In the genomic region with DNA sequence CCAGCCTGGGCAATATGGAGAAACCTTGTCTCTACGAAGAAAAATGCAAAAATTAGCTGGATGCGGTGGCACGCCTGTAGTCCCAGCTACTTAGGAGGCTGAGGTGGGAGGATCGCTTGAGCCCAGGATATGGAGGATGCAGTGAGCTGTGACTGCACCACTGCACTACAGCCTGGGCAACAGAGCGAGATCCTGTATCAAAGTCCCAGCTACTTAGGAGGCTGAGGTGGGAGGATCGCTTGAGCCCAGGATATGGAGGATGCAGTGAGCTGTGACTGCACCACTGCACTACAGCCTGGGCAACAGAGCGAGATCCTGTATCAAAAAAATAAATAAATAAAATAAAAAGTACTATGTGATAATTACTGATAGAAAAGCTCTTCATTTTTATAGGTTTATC, we compare ENCODE assay signal across 8 cellular contexts.
DNase-seq lines count a peak whose midpoint lies in the region; ATAC-seq, FAIRE-seq and TF ChIP-seq lines count a peak whose summit lies in the region.
"Not testable (repeated sequence)": the region's sequence is repeated elsewhere in the genome, so short reads cannot be mapped to it uniquely, and the experiment has no call there.

No MANE protein-coding gene starts in this region.

- not testable (repeated sequence) for H3K79me1 ChIP-seq in mesenchymal stem cell (replicated peaks; ENCODE audit: low read length, poor library complexity, severe bottlenecking)

- FAIRE-seq in K562 (lab: Jason Lieb, UNC) = not testable (repeated sequence)

- not testable (repeated sequence) for TF ChIP-seq RAD21 in K562 (CRISPR knock-in tag; conservative IDR thresholded peaks at IDR 0.05 in 1 of 2, IDR thresholded peaks at IDR 0.05 in 1 of 2)

- peak overlapping the region; percentile 53; the same call in 1 of the 2 replicates for H3K4me3 ChIP-seq in GM23248
- H3K4me3 ChIP-seq in K562; heart left ventricle; rectal smooth muscle tissue (ENCODE audit: low read length); smooth muscle cell; thyroid gland (replicated peaks in 1 of 3); vagina: not testable (repeated sequence)
- peak overlapping the region in 1 of 2 experiments; percentile 17 for H3K4me3 ChIP-seq in mesenchymal stem cell (ENCODE audit: insufficient read depth in 1 of 2, low read depth in 1 of 2, low read length in 2 of 2)

- H3K9ac ChIP-seq in GM23248 = peak overlapping the region; percentile 42; the same call in 1 of the 2 replicates
- not testable (repeated sequence) for H3K9ac ChIP-seq in K562 (ENCODE audit: insufficient read depth in 1 of 2, low read depth in 2 of 2, low read length in 2 of 2); rectal smooth muscle tissue (ENCODE audit: low read length); smooth muscle cell (ENCODE audit: low read depth)
- H3K9ac ChIP-seq in mesenchymal stem cell (ENCODE audit: low read length) = peak overlapping the region; percentile 63

- POLR2A ChIA-PET in K562 (lab: Yijun Ruan, JAX) = not testable (repeated sequence)

- peaks cover 36% of the 10 kb centered on the region for H3K4me1 ChIP-seq in GM23248 (ENCODE audit: insufficient read depth)
- not testable (repeated sequence) for H3K4me1 ChIP-seq in K562 (replicated peaks in 1 of 2; ENCODE audit: control insufficient read depth in 2 of 2, insufficient read depth in 2 of 2, low read length in 2 of 2); mesenchymal stem cell (ENCODE audit: control insufficient read depth, insufficient read depth, low read depth, low read length); smooth muscle cell (ENCODE audit: low read depth)
- H3K4me1 ChIP-seq in heart left ventricle = peaks cover 0 to 14% (median 0%) of the 10 kb centered on the region in 12 donors
- H3K4me1 ChIP-seq in rectal smooth muscle tissue (ENCODE audit: control insufficient read depth, insufficient read depth, low read length) = peaks cover 12% of the 10 kb centered on the region
- peaks cover 0 to 15% of the 10 kb centered on the region in 2 donors for H3K4me1 ChIP-seq in thyroid gland
- H3K4me1 ChIP-seq in vagina = peaks cover 17% of the 10 kb centered on the region

- H3K9me2 ChIP-seq in GM23248 (ENCODE audit: insufficient read depth) = not testable (repeated sequence)

- H2BK15ac ChIP-seq in mesenchymal stem cell (ENCODE audit: low read depth, poor library complexity, severe bottlenecking) = not testable (repeated sequence)

- not testable (repeated sequence) for H2AK5ac ChIP-seq in mesenchymal stem cell (ENCODE audit: low read length, severe bottlenecking)

- not testable (repeated sequence) for H3K14ac ChIP-seq in mesenchymal stem cell (ENCODE audit: low read length in 2 of 2)

- not testable (repeated sequence) for H2BK12ac ChIP-seq in mesenchymal stem cell (ENCODE audit: low read length in 2 of 2)

- WGBS in GM23248 (ENCODE audit: low coverage in 1 of 2, low lambda C conversion rate in 2 of 2, missing lambda C conversion rate in 2 of 2), 2 experiments = 94 to 98% methylated on average over 7 of the region's 7 CpGs
- WGBS in K562 (ENCODE audit: insufficient coverage, low coverage, missing lambda C conversion rate) = 0% methylated on average over 7 of the region's 7 CpGs
- WGBS in heart left ventricle, 4 donors = 91 to 95% (median 93%) methylated on average over 7 of the region's 7 CpGs
- 84% methylated on average over 6 of the region's 7 CpGs for WGBS in mesenchymal stem cell
- WGBS in smooth muscle cell (ENCODE audit: low lambda C conversion rate) = over 99% methylated on average over 7 of the region's 7 CpGs
- WGBS in thyroid gland, 2 donors = 93 to 94% methylated on average over 7 of the region's 7 CpGs

- H3K36me3 ChIP-seq in GM23248 (ENCODE audit: low read depth); K562 (ENCODE audit: control insufficient read depth, insufficient read depth, low read length); heart left ventricle; mesenchymal stem cell (ENCODE audit: control insufficient read depth in 1 of 2, insufficient read depth in 2 of 2, low read depth in 1 of 2, low read length in 2 of 2); rectal smooth muscle tissue (ENCODE audit: control insufficient read depth, insufficient read depth, low read length); smooth muscle cell (ENCODE audit: low read depth); thyroid gland; vagina: not testable (repeated sequence)

- H4K20me1 ChIP-seq in GM23248 (ENCODE audit: insufficient read depth); K562 (replicated peaks; ENCODE audit: control insufficient read depth, insufficient read depth, low read length); smooth muscle cell (ENCODE audit: low read depth): not testable (repeated sequence)

- not testable (repeated sequence) for H2BK5ac ChIP-seq in mesenchymal stem cell (ENCODE audit: low read depth, low read length, poor library complexity, severe bottlenecking)

- not testable (repeated sequence) for H4K8ac ChIP-seq in mesenchymal stem cell (ENCODE audit: low read length)

- H3K9me1 ChIP-seq in K562 (ENCODE audit: control insufficient read depth, insufficient read depth, low read length) = not testable (repeated sequence)

- H2BK120ac ChIP-seq in mesenchymal stem cell (ENCODE audit: low read depth, low read length) = not testable (repeated sequence)

- peaks cover 41% of the 10 kb centered on the region for H3F3A ChIP-seq in GM23248 (ENCODE audit: insufficient read depth)
- not testable (repeated sequence) for H3F3A ChIP-seq in smooth muscle cell (ENCODE audit: low read depth)

- H3K18ac ChIP-seq in mesenchymal stem cell (ENCODE audit: low read depth in 1 of 2, low read length in 2 of 2) = not testable (repeated sequence)

- in situ Hi-C loops in GM23248 (cut with MboI) (loop anchor here (5.0 kb wide), 1 partner anchor 1113 kb away; no protein-coding TSS in a partner anchor), K562 (cut with MboI) (loop anchor here (5.0 to 10.0 kb wide), 2 partner anchors 1113 to 1511 kb away; no protein-coding TSS in a partner anchor)

- intact Hi-C loops in K562 (cut with micrococcal nuclease); vagina (cut with DNase I): not testable (repeated sequence)
- intact Hi-C loops in heart left ventricle (cut with DNase I) = loop anchor here in 1 of 10 donors (10.0 kb wide), 1 partner anchor 1371 kb away; no protein-coding TSS in a partner anchor
- intact Hi-C loops in thyroid gland (cut with DNase I) = loop anchor here (2.0 kb wide), 1 partner anchor 1119 kb away; no protein-coding TSS in a partner anchor

- not testable (repeated sequence) for TF ChIP-seq POLR2A in K562 (conservative IDR thresholded peaks at IDR 0.05); heart left ventricle (IDR thresholded peaks at IDR 0.05); thyroid gland (IDR thresholded peaks at IDR 0.05); vagina (IDR thresholded peaks at IDR 0.05)

- not testable (repeated sequence) for H4K91ac ChIP-seq in mesenchymal stem cell (ENCODE audit: low read length)

- H2AFZ ChIP-seq in GM23248; K562 (ENCODE audit: low read depth, low read length); mesenchymal stem cell (ENCODE audit: low read depth, low read length); smooth muscle cell (ENCODE audit: low read depth): not testable (repeated sequence)

- not testable (repeated sequence) for TF ChIP-seq CTCF in K562 (IDR thresholded peaks at IDR 0.05 in 2 of 3, conservative IDR thresholded peaks at IDR 0.05 in 1 of 3; ENCODE audit: insufficient read depth in 2 of 3, low read depth in 1 of 3, low read length in 3 of 3); heart left ventricle (IDR thresholded peaks at IDR 0.05); smooth muscle cell (IDR thresholded peaks at IDR 0.05; ENCODE audit: borderline replicate concordance, insufficient read depth, poor library complexity, severe bottlenecking); thyroid gland (IDR thresholded peaks at IDR 0.05); vagina (IDR thresholded peaks at IDR 0.05)

- H3K27me3 ChIP-seq in GM23248 (replicated peaks; ENCODE audit: insufficient read depth); heart left ventricle; mesenchymal stem cell (ENCODE audit: control insufficient read depth in 1 of 2, insufficient read depth in 1 of 2, low read length in 2 of 2); rectal smooth muscle tissue (ENCODE audit: control insufficient read depth, insufficient read depth, low read length); smooth muscle cell (ENCODE audit: low read depth); thyroid gland; vagina: not testable (repeated sequence)
- peaks cover 6 to 13% of the 10 kb centered on the region in 2 experiments; a peak in 3 of 5 replicates for H3K27me3 ChIP-seq in K562 (ENCODE audit: control insufficient read depth in 2 of 2, insufficient read depth in 2 of 2, low read length in 2 of 2)

- BruUV-seq in K562 (replicated peaks; lab: Mats Ljungman, UMichigan) = not testable (repeated sequence)

- not testable (repeated sequence) for H3K9me3 ChIP-seq in GM23248 (ENCODE audit: low read depth); K562 (replicated peaks; ENCODE audit: control insufficient read depth, insufficient read depth, low read depth, low read length); heart left ventricle; mesenchymal stem cell (ENCODE audit: control insufficient read depth, low read length); smooth muscle cell (replicated peaks; ENCODE audit: low read depth); thyroid gland; vagina

- not testable (repeated sequence) for H3K4ac ChIP-seq in mesenchymal stem cell (ENCODE audit: low read depth in 1 of 2, low read length in 2 of 2)

- H3K23ac ChIP-seq in mesenchymal stem cell (ENCODE audit: low read length in 2 of 2) = not testable (repeated sequence)

- H3K4me2 ChIP-seq in GM23248 (ENCODE audit: unreplicated experiment) = peak overlapping the region; percentile 54
- H3K4me2 ChIP-seq in K562 (ENCODE audit: insufficient read depth, low read length); mesenchymal stem cell (ENCODE audit: low read length, poor library complexity, severe bottlenecking); smooth muscle cell: not testable (repeated sequence)

- TF ChIP-seq EP300 in K562 (IDR thresholded peaks at IDR 0.05; ENCODE audit: low read length) = not testable (repeated sequence)

- CTCF ChIA-PET in K562 (lab: Yijun Ruan, JAX; ENCODE audit: low intra/inter-chr PET ratio) = not testable (repeated sequence)

- not testable (repeated sequence) for H3K79me2 ChIP-seq in GM23248 (ENCODE audit: insufficient read depth); K562 (ENCODE audit: control insufficient read depth, insufficient read depth, low read length); smooth muscle cell (ENCODE audit: low read depth)

- H3K27ac ChIP-seq in GM23248 = peak overlapping the region; percentile 63
- H3K27ac ChIP-seq in K562 (ENCODE audit: extremely low read depth, low read depth, low read length) = not testable (repeated sequence)
- H3K27ac ChIP-seq in heart left ventricle = peak overlapping the region in 8 of 12 donors; percentile 16 to 73 (median 41)
- H3K27ac ChIP-seq in mesenchymal stem cell (ENCODE audit: low read length, poor library complexity, severe bottlenecking) = peak overlapping the region; percentile 25
- H3K27ac ChIP-seq in rectal smooth muscle tissue (ENCODE audit: low read depth, low read length) = peak overlapping the region; percentile 89
- peak overlapping the region; percentile 71 for H3K27ac ChIP-seq in smooth muscle cell (ENCODE audit: low read depth)
- peak overlapping the region in 2 of 3 donors; percentile 14 to 38 for H3K27ac ChIP-seq in thyroid gland
- H3K27ac ChIP-seq in vagina = peak overlapping the region; percentile 44

- ATAC-seq in K562, heart left ventricle: not testable (repeated sequence)

- not testable (repeated sequence) for DNase-seq in GM23248; K562 (ENCODE audit: extremely low read depth in 1 of 4, low spot score in 3 of 4); heart left ventricle; mesenchymal stem cell; smooth muscle cell (lab: John Stamatoyannopoulos, UW; ENCODE audit: unreplicated experiment); thyroid gland; vagina (ENCODE audit: extremely low spot score in 2 of 2)
